In the genomic region with DNA sequence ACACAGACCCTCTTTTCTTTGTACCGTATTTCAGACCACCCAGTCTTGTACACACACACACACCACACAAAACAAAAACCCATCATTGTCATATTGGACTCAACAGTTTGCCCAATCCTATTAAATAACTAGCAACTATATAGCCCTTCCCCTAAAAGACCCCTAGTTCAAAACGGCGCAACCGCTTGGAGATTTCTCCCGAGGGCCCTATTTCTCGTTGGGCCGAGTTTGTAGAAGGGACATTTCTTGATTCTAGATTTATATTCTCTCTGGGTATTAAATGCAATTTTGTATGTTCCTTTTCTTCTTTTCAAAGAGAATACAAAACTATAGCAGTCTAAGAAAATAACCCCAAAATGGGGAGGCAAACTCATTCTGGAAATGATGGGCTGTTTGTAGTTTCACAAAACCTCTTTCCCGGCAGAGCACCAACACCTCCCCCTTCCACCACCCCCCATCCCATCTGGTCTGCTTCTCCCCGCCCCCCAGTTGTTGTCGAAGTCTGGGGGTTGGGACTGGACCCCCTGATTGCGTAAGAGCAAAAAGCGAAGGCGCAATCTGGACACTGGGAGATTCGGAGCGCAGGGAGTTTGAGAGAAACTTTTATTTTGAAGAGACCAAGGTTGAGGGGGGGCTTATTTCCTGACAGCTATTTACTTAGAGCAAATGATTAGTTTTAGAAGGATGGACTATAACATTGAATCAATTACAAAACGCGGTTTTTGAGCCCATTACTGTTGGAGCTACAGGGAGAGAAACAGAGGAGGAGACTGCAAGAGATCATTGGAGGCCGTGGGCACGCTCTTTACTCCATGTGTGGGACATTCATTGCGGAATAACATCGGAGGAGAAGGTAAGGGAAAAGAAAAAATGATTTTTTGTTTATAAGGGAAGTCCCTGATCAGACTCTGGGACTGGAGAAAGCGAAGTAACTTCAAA, we compare ENCODE assay signal across 8 cellular contexts. TPM values are rescaled to one million over a fixed set of nuclear protein-coding genes. Genes with fewer than 3 reads are reported as not detected.
A peak's percentile ranks its signal among the peaks of the same experiment; 100 is the strongest.
DNase-seq lines count a peak whose midpoint lies in the region; ATAC-seq, FAIRE-seq and TF ChIP-seq lines count a peak whose summit lies in the region.

A gene (plus strand): TSS at position 731 of the 939 bp plus-strand sequence. CDS start 29,476 bp downstream, outside the sequence.

- peak within 1 kb of the TSS in 2 of 59 donors; percentile 3 to 8 for H3K27ac ChIP-seq in dorsolateral prefrontal cortex

- H3K9me3 Mint-ChIP-seq in activated naive CD4-positive, alpha-beta T cell treated with anti-CD3 and anti-CD28 coated beads, Interleukin-2, amount 10 ng/mL, durations not matched to agents 7 days and 5 days = no peaks in the 10 kb centered on the region

- H3K27ac Mint-ChIP-seq in activated naive CD4-positive, alpha-beta T cell treated with anti-CD3 and anti-CD28 coated beads, Interleukin-2, amount 10 ng/mL, durations not matched to agents 7 days and 5 days = peak within 1 kb of the TSS; percentile 67

- H3K27me3 Mint-ChIP-seq in activated naive CD4-positive, alpha-beta T cell treated with anti-CD3 and anti-CD28 coated beads, Interleukin-2, amount 10 ng/mL, durations not matched to agents 7 days and 5 days = peaks cover 99% of the 10 kb centered on the region

- peak within 1 kb of the TSS in 54 of 59 donors; percentile 13 to 70 (median 57) for H3K4me3 ChIP-seq in dorsolateral prefrontal cortex

- peaks cover 42% of the 10 kb centered on the region for H3K4me1 Mint-ChIP-seq in activated naive CD4-positive, alpha-beta T cell treated with anti-CD3 and anti-CD28 coated beads, Interleukin-2, amount 10 ng/mL, durations not matched to agents 7 days and 5 days

- intact Hi-C loops in dorsolateral prefrontal cortex (cut with DNase I) = loop anchor here in 1 of 2 donors (5.0 kb wide), 1 partner anchor 912 kb away; no protein-coding TSS in a partner anchor

- FAIRE-seq in urothelium cell line (lab: Jason Lieb, UNC) = no peak

- CTCF ChIA-PET in activated naive CD4-positive, alpha-beta T cell treated with anti-CD3 and anti-CD28 coated beads, Interleukin-2, amount 10 ng/mL, durations not matched to agents 7 days and 5 days (lab: Charles Lee) = interaction anchor here (0.7 to 2.7 kb wide), 5 partner anchors 92 to 320 kb away, joined by 4 to 20 read pairs (median 4); no protein-coding TSS in a partner anchor

- DNase-seq in activated naive CD4-positive, alpha-beta T cell treated with anti-CD3 and anti-CD28 coated beads, Interleukin-2, amount 10 ng/mL, durations not matched to agents 7 days and 5 days = no peak
- no peak for DNase-seq in activated naive CD4-positive, alpha-beta T cell (lab: John Stamatoyannopoulos, UW)
- no peak for DNase-seq in dorsolateral prefrontal cortex
- DNase-seq in mesenteric fat pad (ENCODE audit: low spot score) = no peak
- DNase-seq in urothelium cell line (ENCODE audit: low spot score) = peak; percentile 46
- no peak for DNase-seq in activated CD4-positive, CD25-positive, alpha-beta regulatory T cell treated with anti-CD3 and anti-CD28 coated beads, Interleukin-2, amount 50 U/mL, for 72 hours
- no peak for DNase-seq in epidermal melanocyte (ENCODE audit: insufficient read length, low spot score)

- peaks cover 6 to 94% (median 88%) of the 10 kb centered on the region in 45 donors for H3K27me3 ChIP-seq in dorsolateral prefrontal cortex

- no peak for TF ChIP-seq CTCF in dorsolateral prefrontal cortex (IDR thresholded peaks at IDR 0.05 in 54 of 56, conservative IDR thresholded peaks at IDR 0.05 in 2 of 56; ENCODE audit: low read depth in 1 of 56, partially characterized antibody in 56 of 56)

- peak within 1 kb of the TSS; percentile 15 for H3K4me3 Mint-ChIP-seq in activated naive CD4-positive, alpha-beta T cell treated with anti-CD3 and anti-CD28 coated beads, Interleukin-2, amount 10 ng/mL, durations not matched to agents 7 days and 5 days

- peaks cover 2% of the 10 kb centered on the region for H3K36me3 Mint-ChIP-seq in activated naive CD4-positive, alpha-beta T cell treated with anti-CD3 and anti-CD28 coated beads, Interleukin-2, amount 10 ng/mL, durations not matched to agents 7 days and 5 days

- no peak for ATAC-seq in HG03045 (IDR thresholded peaks at IDR 0.05; ENCODE audit: unreplicated experiment)

RNA-seq across cellular contexts. Expression of the gene that starts here (rescaled TPM):
- total RNA-seq in dorsolateral prefrontal cortex (10 to 100 TPM; 12.0 to 72.7 (median 27.3) TPM), mesenteric fat pad (181 TPM)
